In genomic region chr19:46404039-46404883, GRCh38 we compare ENCODE assay signal across 9 cellular contexts. TPM values are rescaled to one million over a fixed set of nuclear protein-coding genes. Genes with fewer than 3 reads are reported as not detected.
DNase-seq lines count a peak whose midpoint lies in the region; ATAC-seq, FAIRE-seq and TF ChIP-seq lines count a peak whose summit lies in the region.
"Had no signal": no experiment of that assay in that cellular context is flagged by ENCODE, and none has a peak within 500 bp of the region (broad histone marks: within the 10 kb centered on the region; RNA-seq: fewer than 3 reads in every experiment).

No MANE protein-coding gene starts in this region.

- H3K9me3 Mint-ChIP-seq in progenitor cell of endocrine pancreas (ENCODE audit: low read depth): no peaks in the 10 kb centered on the region

- FAIRE-seq in GM12891 (lab: Jason Lieb, UNC): no peak

- H3K27ac Mint-ChIP-seq in T-helper 17 cell (no peak overlapping the region), progenitor cell of endocrine pancreas (peak overlapping the region; percentile 96)

- in situ Hi-C loops in GM13977 (cut with MboI; ENCODE audit: low pct_unique_long_range_greater_than_20kb, low sequenced_read_pairs, unreplicated experiment): loop anchor here (5.0 kb wide), 1 partner anchor 83 kb away; no protein-coding TSS in a partner anchor

- no peak for TF ChIP-seq POLR2A in GM12891 (IDR thresholded peaks at IDR 0.05; ENCODE audit: low read depth, low read length)

- ATAC-seq in T-helper 17 cell: no peak
- ATAC-seq in GM18873 (IDR thresholded peaks at IDR 0.05; ENCODE audit: low FRiP score, unreplicated experiment): no peak

- DNase-seq in GM03348 (ENCODE audit: low spot score) (peak; percentile 74), T-helper 17 cell (no peak), cardiac septum (ENCODE audit: low spot score) (peak; percentile 80), progenitor cell of endocrine pancreas (ENCODE audit: low spot score, unreplicated experiment) (peak; percentile 49), NCI-H774 (lab: John Stamatoyannopoulos, UW) (no peak), GM12891 (ENCODE audit: insufficient read length, low spot score) (no peak), GM13977 (ENCODE audit: low spot score) (no peak)

- H3K27me3 Mint-ChIP-seq in T-helper 17 cell: peaks cover 60% of the 10 kb centered on the region
- no peaks in the 10 kb centered on the region for H3K27me3 Mint-ChIP-seq in progenitor cell of endocrine pancreas

- intact Hi-C loops in cardiac septum (cut with DNase I): loop anchor here (2.0 kb wide), 1 partner anchor 109 kb away; no protein-coding TSS in a partner anchor

- peaks cover 22% of the 10 kb centered on the region for H3K4me1 Mint-ChIP-seq in T-helper 17 cell
- peaks cover 23% of the 10 kb centered on the region for H3K4me1 Mint-ChIP-seq in progenitor cell of endocrine pancreas (ENCODE audit: low read depth)

- no peaks in the 10 kb centered on the region for H3K9me3 ChIP-seq in T-helper 17 cell (ENCODE audit: control insufficient read depth, low read length, poor library complexity, severe bottlenecking)

- H3K36me3 Mint-ChIP-seq in T-helper 17 cell (ENCODE audit: low read depth) (peaks cover 15% of the 10 kb centered on the region), progenitor cell of endocrine pancreas (ENCODE audit: insufficient read depth) (no peaks in the 10 kb centered on the region)

- H3K4me3 Mint-ChIP-seq in T-helper 17 cell (peak overlapping the region; percentile 82), progenitor cell of endocrine pancreas (ENCODE audit: low read depth) (peak overlapping the region; percentile 70)

- TF ChIP-seq CTCF in progenitor cell of endocrine pancreas (IDR thresholded peaks at IDR 0.05; ENCODE audit: unreplicated experiment) (peak; percentile 42), GM13977 (IDR thresholded peaks at IDR 0.05; ENCODE audit: extremely low read depth, insufficient read depth, missing control alignments) (no peak)

TF ChIP-seq in GM12891, 5 proteins besides CTCF, POLR2A, EP300 and RAD21:
- TF ChIP-seq POU2F2 (IDR thresholded peaks at IDR 0.05; ENCODE audit: low read depth, low read length) (no peak), POLR2AphosphoS5 (IDR thresholded peaks at IDR 0.05; ENCODE audit: low read depth, low read length) (no peak), SPI1 (IDR thresholded peaks at IDR 0.05; ENCODE audit: low read depth, low read length) (no peak), PAX5 (IDR thresholded peaks at IDR 0.05; ENCODE audit: insufficient read depth, low read length, severe bottlenecking) (no peak), TAF1 (IDR thresholded peaks at IDR 0.05; ENCODE audit: low read depth, low read length) (no peak)

RNA-seq across cellular contexts. Expression of gene CCDC8, which starts 9.1 kb away (rescaled TPM):
- total RNA-seq in T-helper 17 cell: not detected
- 34.2 TPM for total RNA-seq in cardiac septum
- total RNA-seq in progenitor cell of endocrine pancreas: 31.6 and 33.8 TPM in 2 replicates
- not detected for polyA plus RNA-seq in GM12891 (2012; ENCODE audit: low read depth, missing spikeins)
- total RNA-seq: M059J had no signal

RNA-seq across cellular contexts. Expression of gene PNMA8C, which starts 24.5 kb away (rescaled TPM):
- total RNA-seq in T-helper 17 cell (under 1 TPM; 0.10 to 0.12 TPM), cardiac septum (0.16 TPM), progenitor cell of endocrine pancreas (0.19 and 0.36 TPM in 2 replicates)
- polyA plus RNA-seq in GM12891 (2012; ENCODE audit: low read depth, missing spikeins): not detected
- total RNA-seq: M059J had no signal

RNA-seq across cellular contexts. Expression of gene PPP5C, which starts 57.4 kb away (rescaled TPM):
- total RNA-seq in T-helper 17 cell: 10 to 100 TPM; 34.8 to 42.8 TPM
- 82.8 TPM for total RNA-seq in cardiac septum
- 97.8 and 102 TPM in 2 replicates for total RNA-seq in progenitor cell of endocrine pancreas
- polyA plus RNA-seq in GM12891 (2012; ENCODE audit: low read depth, missing spikeins): 42.5 TPM

Comparison
In these comparisons a context has a peak if more than half of its experiments do, and no peak if none do; other contexts are left out.
1. DNase-seq: peak in GM03348 (single experiment), cardiac septum (single experiment) and progenitor cell of endocrine pancreas (single experiment); none in T-helper 17 cell (0 of 3), NCI-H774 (single experiment), GM12891 (single experiment) and GM13977 (single experiment).
2. RNA of gene CCDC8, which starts 9.1 kb away (total RNA-seq): 34.2 TPM in cardiac septum (single experiment) and 31.6 to 33.8 TPM in progenitor cell of endocrine pancreas; not detected in T-helper 17 cell; every median in the first group is over 10 times any median in the second.